Comparison of ENCODE assay signal across 1 cellular context in genomic region chr20:49579874-49580817, GRCh38.
TF ChIP-seq lines count a peak whose summit lies in the region.

No MANE protein-coding gene starts in this region.

TF ChIP-seq in WTC11, 78 proteins besides CTCF, POLR2A, EP300 and RAD21 (continued from another document):
- TF ChIP-seq ZSCAN18 (CRISPR knock-in tag; IDR thresholded peaks at IDR 0.05) (no peak), ZNF219 (CRISPR knock-in tag; IDR thresholded peaks at IDR 0.05; ENCODE audit: borderline replicate concordance) (no peak), USF2 (CRISPR knock-in tag; IDR thresholded peaks at IDR 0.05) (peak; percentile 80), ARID4B (CRISPR knock-in tag; IDR thresholded peaks at IDR 0.05; ENCODE audit: borderline replicate concordance) (no peak), NR3C1 (CRISPR knock-in tag; conservative IDR thresholded peaks at IDR 0.05; ENCODE audit: low read depth) (no peak), CBFB (CRISPR knock-in tag; IDR thresholded peaks at IDR 0.05; ENCODE audit: low read depth) (no peak), ZNF423 (CRISPR knock-in tag; IDR thresholded peaks at IDR 0.05) (peak; percentile 47; the same call in 1 of the 2 replicates), CREB1 (CRISPR knock-in tag; IDR thresholded peaks at IDR 0.05) (no peak), TCF7 (CRISPR knock-in tag; IDR thresholded peaks at IDR 0.05; ENCODE audit: low read depth) (no peak), TEAD4 (CRISPR knock-in tag; IDR thresholded peaks at IDR 0.05) (no peak)
